In the genomic region with DNA sequence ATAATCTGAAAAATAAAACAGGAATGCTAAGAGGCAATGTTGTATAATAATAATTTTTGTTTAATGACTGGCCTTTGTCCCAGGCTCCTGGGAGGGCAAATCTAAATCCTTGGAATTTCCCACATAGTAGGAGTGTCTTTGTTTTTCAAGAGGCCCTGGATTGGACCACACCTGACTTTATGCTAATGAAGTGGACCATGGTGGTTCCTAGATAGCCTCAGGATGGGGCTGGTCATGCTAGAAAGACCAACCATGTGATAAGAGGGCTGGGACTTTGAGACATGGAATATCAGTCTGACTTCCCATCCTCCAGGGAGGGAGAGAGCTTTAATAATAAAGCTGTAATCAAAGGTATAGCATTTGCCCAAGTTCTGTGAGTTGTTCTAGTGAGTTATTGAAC, we compare ENCODE assay signal across 27 cellular contexts.
"Had no signal": no experiment of that assay in that cellular context is flagged by ENCODE, and none has a peak within 500 bp of the region (broad histone marks: within the 10 kb centered on the region; RNA-seq: fewer than 3 reads in every experiment).

No MANE protein-coding gene starts in this region.

- H3K4me3 Mint-ChIP-seq: activated B cell treated with CpG ODN at 0.5 μM for 24 hours; activated CD4-positive, alpha-beta T cell treated with anti-CD3 and anti-CD28 coated beads, Interleukin-2, amount 10 ng/mL, durations not matched to agents 24 days and 14 days; activated CD8-positive, alpha-beta memory T cell treated with anti-CD3 and anti-CD28 coated beads, Interleukin-2, amount 10 ng/mL, durations not matched to agents 7 days and 5 days; activated naive CD4-positive, alpha-beta T cell treated with anti-CD3 and anti-CD28 coated beads for 36 hours; activated naive CD8-positive, alpha-beta T cell; activated T-cell treated with anti-CD3 and anti-CD28 coated beads, Interleukin-2, amount 50 U/mL, for 24 hours had no signal

- H3K4me3 ChIP-seq: MG63, Peyer's patch had no signal

- H3K27ac ChIP-seq: KMS-11 had no signal

- H3K27me3 Mint-ChIP-seq: activated naive CD8-positive, alpha-beta T cell; activated T-cell treated with anti-CD3 and anti-CD28 coated beads, Interleukin-2, amount 50 U/mL, for 24 hours had no signal

- H3K4me2 ChIP-seq: KMS-11 had no signal

- ATAC-seq: activated CD8-positive, alpha-beta memory T cell treated with anti-CD3 and anti-CD28 coated beads, Interleukin-2, amount 10 ng/mL, durations not matched to agents 7 days and 5 days had no signal

- DNase-seq: activated B cell treated with CpG ODN at 0.5 μM for 24 hours; activated CD4-positive, alpha-beta T cell treated with anti-CD3 and anti-CD28 coated beads for 1 hour; activated CD4-positive, alpha-beta T cell treated with anti-CD3 and anti-CD28 coated beads, Interleukin-2, amount 10 ng/mL, durations not matched to agents 24 days and 14 days; activated CD4-positive, alpha-beta T cell treated with anti-CD3 and anti-CD28 coated beads, Interleukin-2, amount 50 U/mL, for 48 hours; activated CD8-positive, alpha-beta memory T cell treated with anti-CD3 and anti-CD28 coated beads, Interleukin-2, amount 10 ng/mL, durations not matched to agents 7 days and 5 days; activated gamma-delta T cell; activated naive CD4-positive, alpha-beta T cell treated with anti-CD3 and anti-CD28 coated beads for 36 hours; activated T-cell treated with anti-CD3 and anti-CD28 coated beads, Interleukin-2, amount 50 U/mL, for 24 hours; amygdala; caudate nucleus; MG63; MV-4-11; NCI-H1092 treated with DMSO at 0.1 percent for 48 hours; NCI-H1417 treated with DMSO at 0.1 percent for 48 hours; NCI-H1694; NCI-H2029; NCI-H2107; NCI-H2171 treated with DMSO at 0.1 percent for 48 hours; NCI-H526; NK-92 treated with Interleukin-12 subunit alpha and Interleukin-12 subunit beta, amount 100 ng/mL, for 24 hours; Peyer's patch; SHP77; T-helper 2 cell; T1000 had no signal

- H3K27ac Mint-ChIP-seq: activated B cell treated with CpG ODN at 0.5 μM for 24 hours; activated CD4-positive, alpha-beta T cell treated with anti-CD3 and anti-CD28 coated beads, Interleukin-2, amount 10 ng/mL, durations not matched to agents 24 days and 14 days; activated CD8-positive, alpha-beta memory T cell treated with anti-CD3 and anti-CD28 coated beads, Interleukin-2, amount 10 ng/mL, durations not matched to agents 7 days and 5 days; activated naive CD4-positive, alpha-beta T cell treated with anti-CD3 and anti-CD28 coated beads for 36 hours; activated T-cell treated with anti-CD3 and anti-CD28 coated beads, Interleukin-2, amount 50 U/mL, for 24 hours had no signal

- H3K36me3 ChIP-seq: MG63, Peyer's patch had no signal

- H3K27me3 ChIP-seq: MG63, Peyer's patch had no signal

- FAIRE-seq: TTC549 had no signal
